ENCODE assay signal across 1 cellular context in genomic region chr20:41249371-41249770, GRCh38.
TF ChIP-seq lines count a peak whose summit lies in the region.

No MANE protein-coding gene starts in this region.

TF ChIP-seq in GM12878, 131 proteins besides CTCF, POLR2A, EP300 and RAD21 (continued from another document):
- no peak for TF ChIP-seq ZBTB11 (CRISPR knock-in tag; IDR thresholded peaks at IDR 0.05)
- no peak for TF ChIP-seq POU2F2 (IDR thresholded peaks at IDR 0.05; ENCODE audit: borderline replicate concordance, low read depth, low read length)
- no peak for TF ChIP-seq RBBP5 (conservative IDR thresholded peaks at IDR 0.05)
- no peak for TF ChIP-seq CBFB (IDR thresholded peaks at IDR 0.05; ENCODE audit: low read depth)
- TF ChIP-seq FOXK2 (IDR thresholded peaks at IDR 0.05) = no peak
- TF ChIP-seq CREM (IDR thresholded peaks at IDR 0.05; ENCODE audit: low read depth) = peak; percentile 34; the same call in 1 of the 2 replicates
- no peak for TF ChIP-seq MTA3 (IDR thresholded peaks at IDR 0.05; ENCODE audit: borderline replicate concordance, low read length)
- TF ChIP-seq JUND (IDR thresholded peaks at IDR 0.05; ENCODE audit: low read depth, low read length) = no peak
- no peak for TF ChIP-seq CEBPZ (IDR thresholded peaks at IDR 0.05; ENCODE audit: low read depth, low read length)
